Comparison of ENCODE assay signal across 1 cellular context in the genomic region with DNA sequence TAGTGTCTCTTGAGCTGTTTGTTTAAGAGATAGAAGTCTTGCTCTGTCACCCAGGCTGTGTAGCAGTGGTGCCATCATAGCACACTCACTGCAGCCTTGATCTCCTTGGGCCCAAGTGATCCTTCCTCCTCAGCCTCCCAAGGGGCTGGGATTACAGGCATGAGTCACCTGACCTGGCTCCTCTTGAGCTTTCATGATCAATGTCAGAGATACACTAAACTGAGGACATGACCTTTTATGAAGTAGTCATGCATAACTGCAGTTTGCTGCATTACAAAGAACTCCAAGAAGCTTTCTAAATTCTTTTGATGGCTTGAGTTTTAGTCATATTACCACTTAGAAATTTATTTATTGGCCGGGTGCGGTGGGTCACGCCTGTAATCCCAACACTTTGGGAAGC.
TF ChIP-seq lines count a peak whose summit lies in the region.

No MANE protein-coding gene starts in this region.

TF ChIP-seq in H1, 55 proteins besides CTCF, POLR2A, EP300 and RAD21 (continued from another document):
- TF ChIP-seq, protein P1, sequence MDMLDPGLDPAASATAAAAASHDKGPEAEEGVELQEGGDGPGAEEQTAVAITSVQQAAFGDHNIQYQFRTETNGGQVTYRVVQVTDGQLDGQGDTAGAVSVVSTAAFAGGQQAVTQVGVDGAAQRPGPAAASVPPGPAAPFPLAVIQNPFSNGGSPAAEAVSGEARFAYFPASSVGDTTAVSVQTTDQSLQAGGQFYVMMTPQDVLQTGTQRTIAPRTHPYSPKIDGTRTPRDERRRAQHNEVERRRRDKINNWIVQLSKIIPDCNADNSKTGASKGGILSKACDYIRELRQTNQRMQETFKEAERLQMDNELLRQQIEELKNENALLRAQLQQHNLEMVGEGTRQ (IDR thresholded peaks at IDR 0.05; ENCODE audit: low read length), result no peak
- no peak for TF ChIP-seq CBX8 (IDR thresholded peaks at IDR 0.05; ENCODE audit: borderline replicate concordance, low read depth, low read length)
